Comparison of ENCODE assay signal across 7 cellular contexts in the genomic region with DNA sequence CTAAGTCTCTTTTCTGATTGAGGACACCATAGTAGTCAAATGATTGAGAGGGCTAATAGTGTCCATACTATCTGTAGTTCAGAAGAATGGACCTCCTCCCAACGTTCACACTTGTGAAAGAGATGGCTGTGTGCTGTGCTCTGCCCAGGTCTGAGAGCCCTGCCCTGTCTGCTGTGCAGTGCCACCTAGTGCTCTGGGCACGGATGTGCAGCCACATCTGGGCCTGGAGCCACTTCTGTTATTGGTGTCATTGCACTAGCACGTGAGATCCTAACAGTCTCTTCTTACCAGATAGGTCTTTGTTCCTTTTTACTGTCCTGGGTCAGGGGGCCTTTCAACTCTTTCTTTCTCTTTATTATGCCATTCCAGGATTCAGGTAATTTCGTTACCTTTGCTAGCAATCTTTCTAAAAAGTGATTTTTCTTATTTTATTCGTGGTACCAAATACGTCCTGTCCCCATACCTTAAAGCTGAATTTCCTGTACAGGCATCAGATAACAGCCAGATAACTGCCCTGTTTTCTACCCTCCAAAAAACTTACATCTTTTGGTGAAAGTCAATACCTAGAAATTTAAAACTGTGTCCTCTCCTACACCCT. TPM values are rescaled to one million over a fixed set of nuclear protein-coding genes. Genes with fewer than 3 reads are reported as not detected.
DNase-seq lines count a peak whose midpoint lies in the region; ATAC-seq and TF ChIP-seq lines count a peak whose summit lies in the region.

No MANE protein-coding gene starts in this region.

- POLR2A ChIA-PET in WTC11 (lab: Charles Lee) = interaction anchor here (0.6 to 1.1 kb wide), 2 partner anchors 34 to 427 kb away, joined by 3 to 4 read pairs; no protein-coding TSS in a partner anchor

- H3K36me3 ChIP-seq in mammary epithelial cell (ENCODE audit: insufficient read depth, low read length) = peaks cover 14% of the 10 kb centered on the region

- BruUV-seq in mammary epithelial cell (replicated peaks; lab: Mats Ljungman, UMichigan) = no TSS peak

- H3K4me3 Mint-ChIP-seq in WTC11 = no peak overlapping the region

- intact Hi-C loops in mammary epithelial cell (cut with micrococcal nuclease) (loop anchor here (1.0 to 2.0 kb wide), 5 partner anchors 21 to 397 kb away; partner anchors contain the start of gene INTS3), left colon (cut with DNase I, micrococcal nuclease) (loop anchor here in 1 of 2 donors (10.0 kb wide), 1 partner anchor 235 kb away; no protein-coding TSS in a partner anchor)

- H3K79me2 ChIP-seq in mammary epithelial cell (ENCODE audit: insufficient read depth, low read length) = no peaks in the 10 kb centered on the region

- no peaks in the 10 kb centered on the region for H3K27me3 ChIP-seq in mammary epithelial cell (ENCODE audit: insufficient read depth, low read length)

- no peaks in the 10 kb centered on the region for H3K9me3 ChIP-seq in mammary epithelial cell (replicated peaks; ENCODE audit: insufficient read depth, low read length)

- H3K4me2 ChIP-seq in mammary epithelial cell (ENCODE audit: insufficient read depth, low read depth, low read length) = no peak overlapping the region

- H3K27ac ChIP-seq in mammary epithelial cell (ENCODE audit: insufficient read depth, low read depth, low read length) = no peak overlapping the region

- H3K27me3 Mint-ChIP-seq in WTC11 (ENCODE audit: low read depth) = no peaks in the 10 kb centered on the region

- H3K27ac Mint-ChIP-seq in WTC11 = peak overlapping the region; percentile 88

- H4K20me1 ChIP-seq in mammary epithelial cell (ENCODE audit: insufficient read depth, low read length) = no peaks in the 10 kb centered on the region

- 50% methylated on average over 6 of the region's 6 CpGs for WGBS in mammary epithelial cell (ENCODE audit: low coverage, missing lambda C conversion rate)

- H3K36me3 Mint-ChIP-seq in WTC11 = peaks cover 67% of the 10 kb centered on the region

- TF ChIP-seq CTCF in WTC11 (IDR thresholded peaks at IDR 0.05) (peak; percentile 79), mammary epithelial cell (conservative IDR thresholded peaks at IDR 0.05 in 1 of 2, IDR thresholded peaks at IDR 0.05 in 1 of 2; ENCODE audit: extremely low read depth in 1 of 2, insufficient read depth in 1 of 2, low read depth in 1 of 2, low read length in 2 of 2) (peak; percentile 98 to 99)

- H3K4me1 Mint-ChIP-seq in WTC11 = peaks cover 55% of the 10 kb centered on the region

- ATAC-seq in GM18498 (IDR thresholded peaks at IDR 0.05; ENCODE audit: unreplicated experiment) = peak; percentile 89
- peak; percentile 68 for ATAC-seq in HG03108 (IDR thresholded peaks at IDR 0.05; ENCODE audit: unreplicated experiment)
- peak; percentile 81 for ATAC-seq in WTC11
- peak; percentile 93 for ATAC-seq in left colon

- dilution Hi-C loops in mammary epithelial cell (cut with HindIII; ENCODE audit: low sequenced_read_pairs) = loop anchor here (10.0 kb wide), 1 partner anchor 395 kb away; the partner anchor contains the start of gene S100A9

- DNase-seq in NCI-H2227 treated with DMSO at 0.1 percent for 48 hours (lab: John Stamatoyannopoulos, UW) = peak; percentile 74
- peak; percentile 85 for DNase-seq in WTC11 (ENCODE audit: low spot score)
- peak; percentile 62 for DNase-seq in mammary epithelial cell
- peak; percentile 79 to 86 for DNase-seq in left colon
- DNase-seq in stimulated activated CD4-positive, alpha-beta T cell treated with anti-CD3 and anti-CD28 coated beads, Interleukin-1b, Interleukin-23, amount 100 ng/mL, for 48 hours = peak; percentile 79

- no peak overlapping the region for H3K4me3 ChIP-seq in mammary epithelial cell (replicated peaks in 1 of 3; ENCODE audit: insufficient read depth in 1 of 3, low read depth in 2 of 3, low read length in 3 of 3)

- CTCF ChIA-PET in WTC11 (lab: Charles Lee) = interaction anchor here (1.3 to 2.1 kb wide), 5 partner anchors 22 to 71 kb away, joined by 3 to 14 read pairs (median 8); partner anchors contain the start of gene NPR1
- CTCF ChIA-PET in mammary epithelial cell (lab: Charles Lee; ENCODE audit: low non-redundant PET) = no interaction called here

- H3K9me3 Mint-ChIP-seq in WTC11 = no peaks in the 10 kb centered on the region

- in situ Hi-C loops in mammary epithelial cell (cut with MboI; ENCODE audit: low sequenced_read_pairs in 2 of 2) = loop anchor here (5.0 to 10.0 kb wide), 2 partner anchors 65 to 72 kb away; partner anchors contain the start of gene NPR1 (in 1 of the 2)

- no peaks in the 10 kb centered on the region for H3K4me1 ChIP-seq in mammary epithelial cell (ENCODE audit: insufficient read depth, low read length)

- no peak overlapping the region for H3K9ac ChIP-seq in mammary epithelial cell (ENCODE audit: insufficient read depth, low read length)

- no peak overlapping the region for H2AFZ ChIP-seq in mammary epithelial cell (ENCODE audit: low read depth, low read length)

TF ChIP-seq in WTC11, 78 proteins besides CTCF, POLR2A, EP300 and RAD21 (continues in another document):
- TF ChIP-seq SP1 (CRISPR knock-in tag; conservative IDR thresholded peaks at IDR 0.05) = peak; percentile 44; the same call in 1 of the 2 replicates
- no peak for TF ChIP-seq FOXP1 (CRISPR knock-in tag; IDR thresholded peaks at IDR 0.05; ENCODE audit: borderline replicate concordance)
- peak; percentile 53; the same call in 1 of the 2 replicates for TF ChIP-seq ETV6 (CRISPR knock-in tag; IDR thresholded peaks at IDR 0.05)
- TF ChIP-seq ZNF671 (CRISPR knock-in tag; IDR thresholded peaks at IDR 0.05) = no peak
- no peak for TF ChIP-seq GTF2I (CRISPR knock-in tag; conservative IDR thresholded peaks at IDR 0.05)
- no peak for TF ChIP-seq SOX15 (CRISPR knock-in tag; IDR thresholded peaks at IDR 0.05)
- TF ChIP-seq GABPB1 (CRISPR knock-in tag; IDR thresholded peaks at IDR 0.05) = 0 out of 2 replicates have a peak, but pooled peaks have one; percentile 17
- TF ChIP-seq OVOL2 (CRISPR knock-in tag; IDR thresholded peaks at IDR 0.05; ENCODE audit: borderline replicate concordance) = no peak
- TF ChIP-seq, protein P1, sequence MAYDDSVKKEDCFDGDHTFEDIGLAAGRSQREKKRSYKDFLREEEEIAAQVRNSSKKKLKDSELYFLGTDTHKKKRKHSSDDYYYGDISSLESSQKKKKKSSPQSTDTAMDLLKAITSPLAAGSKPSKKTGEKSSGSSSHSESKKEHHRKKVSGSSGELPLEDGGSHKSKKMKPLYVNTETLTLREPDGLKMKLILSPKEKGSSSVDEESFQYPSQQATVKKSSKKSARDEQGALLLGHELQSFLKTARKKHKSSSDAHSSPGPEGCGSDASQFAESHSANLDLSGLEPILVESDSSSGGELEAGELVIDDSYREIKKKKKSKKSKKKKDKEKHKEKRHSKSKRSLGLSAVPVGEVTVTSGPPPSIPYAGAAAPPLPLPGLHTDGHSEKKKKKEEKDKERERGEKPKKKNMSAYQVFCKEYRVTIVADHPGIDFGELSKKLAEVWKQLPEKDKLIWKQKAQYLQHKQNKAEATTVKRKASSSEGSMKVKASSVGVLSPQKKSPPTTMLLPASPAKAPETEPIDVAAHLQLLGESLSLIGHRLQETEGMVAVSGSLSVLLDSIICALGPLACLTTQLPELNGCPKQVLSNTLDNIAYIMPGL (CRISPR knock-in tag; IDR thresholded peaks at IDR 0.05) = no peak
- no peak for TF ChIP-seq NFATC4 (CRISPR knock-in tag; IDR thresholded peaks at IDR 0.05)
- no peak for TF ChIP-seq ZNF281 (CRISPR knock-in tag; IDR thresholded peaks at IDR 0.05)
- TF ChIP-seq ZBTB43 (CRISPR knock-in tag; IDR thresholded peaks at IDR 0.05) = peak; percentile 41; the same call in 1 of the 2 replicates
- no peak for TF ChIP-seq KAT7 (CRISPR knock-in tag; IDR thresholded peaks at IDR 0.05; ENCODE audit: borderline replicate concordance)
- TF ChIP-seq TP53 (CRISPR knock-in tag; IDR thresholded peaks at IDR 0.05) = no peak

RNA-seq across cellular contexts. Expression of gene INTS3, which starts 21.7 kb away (rescaled TPM):
- total RNA-seq in WTC11 (2021) (66.8 to 71.3 TPM (median 70.5 TPM) in 3 replicates), mammary epithelial cell (10 to 100 TPM; 32.8 to 45.6 TPM), left colon (10 to 100 TPM; 25.8 to 28.1 TPM)
- 35.5 TPM for polyA plus RNA-seq in mammary epithelial cell
- polyA minus RNA-seq in mammary epithelial cell = 99.7 TPM

RNA-seq across cellular contexts. Expression of gene SLC27A3, which starts 25.7 kb away (rescaled TPM):
- total RNA-seq in WTC11 (2021) (36.3 to 38.9 TPM (median 36.9 TPM) in 3 replicates), mammary epithelial cell (10 to 100 TPM in 1 of 2 donors, 1 to 10 TPM in 1; 6.9 to 10.7 TPM), left colon (10 to 100 TPM; 22.5 to 24.8 TPM)
- polyA plus RNA-seq in mammary epithelial cell = 13.6 TPM
- 39.5 TPM for polyA minus RNA-seq in mammary epithelial cell
